In genomic region chr3:129016366-129016724, GRCh38 we compare ENCODE assay signal across 8 cellular contexts. TPM values are rescaled to one million over a fixed set of nuclear protein-coding genes. Genes with fewer than 3 reads are reported as not detected.
DNase-seq lines count a peak whose midpoint lies in the region; ATAC-seq and TF ChIP-seq lines count a peak whose summit lies in the region.

No MANE protein-coding gene starts in this region.

- 84 to 90% methylated on average over 5 to 6 of the region's 6 CpGs for WGBS in mesodermal cell (ENCODE audit: insufficient coverage in 2 of 2), 2 experiments

- H3K9me3 ChIP-seq in RWPE2 (ENCODE audit: severe bottlenecking) (no peaks in the 10 kb centered on the region), mesodermal cell (ENCODE audit: control insufficient read depth, low read length) (no peaks in the 10 kb centered on the region)

- no peak overlapping the region for H3K4me3 Mint-ChIP-seq in CD14-positive monocyte
- H3K4me3 Mint-ChIP-seq in IgD-negative memory B cell, result peak overlapping the region in 3 of 4 donors; percentile 67 to 89 (median 86)
- H3K4me3 Mint-ChIP-seq in activated naive CD4-positive, alpha-beta T cell treated with anti-CD3 and anti-CD28 coated beads, Interleukin-2, amount 50 U/mL, for 24 hours, result peak overlapping the region; percentile 85

- intact Hi-C loops in CD14-positive monocyte (cut with micrococcal nuclease), result no loop called here

- no peaks in the 10 kb centered on the region for H3K27me3 ChIP-seq in RWPE2 (ENCODE audit: insufficient read depth, poor library complexity, severe bottlenecking)

- H3K27ac Mint-ChIP-seq in CD14-positive monocyte, result peak overlapping the region in 1 of 7 donors; percentile 15
- H3K27ac Mint-ChIP-seq in IgD-negative memory B cell, result peak overlapping the region; percentile 89 to 99 (median 98)
- peak overlapping the region; percentile 97 for H3K27ac Mint-ChIP-seq in activated naive CD4-positive, alpha-beta T cell treated with anti-CD3 and anti-CD28 coated beads, Interleukin-2, amount 50 U/mL, for 24 hours

- H3K36me3 Mint-ChIP-seq in CD14-positive monocyte (peaks cover 0 to 2% of the 10 kb centered on the region in 2 donors), IgD-negative memory B cell (no peaks in the 10 kb centered on the region)
- H3K36me3 Mint-ChIP-seq in activated naive CD4-positive, alpha-beta T cell treated with anti-CD3 and anti-CD28 coated beads, Interleukin-2, amount 50 U/mL, for 24 hours, result no peaks in the 10 kb centered on the region

- H3K27ac ChIP-seq in RWPE2 (ENCODE audit: poor library complexity, severe bottlenecking), result no peak overlapping the region
- H3K27ac ChIP-seq in mesodermal cell (ENCODE audit: low read depth, low read length, severe bottlenecking), result peak overlapping the region; percentile 83

- DNase-seq in CD14-positive monocyte (ENCODE audit: low spot score) (no peak), RWPE2 (ENCODE audit: low spot score) (no peak), T1000 (lab: John Stamatoyannopoulos, UW) (no peak), GOT3 (lab: John Stamatoyannopoulos, UW) (no peak)

- peak; percentile 74 for ATAC-seq in RWPE2 (ENCODE audit: low read depth)
- no peak for ATAC-seq in HG03520 (IDR thresholded peaks at IDR 0.05; ENCODE audit: unreplicated experiment)

- TF ChIP-seq CTCF in CD14-positive monocyte (IDR thresholded peaks at IDR 0.05) (peak; percentile 20), RWPE2 (IDR thresholded peaks at IDR 0.05; ENCODE audit: poor library complexity, severe bottlenecking) (peak; percentile 29)

- H3K9me3 Mint-ChIP-seq in CD14-positive monocyte (no peaks in the 10 kb centered on the region), IgD-negative memory B cell (peaks cover 0 to 3% (median 0%) of the 10 kb centered on the region in 3 donors)
- H3K9me3 Mint-ChIP-seq in activated naive CD4-positive, alpha-beta T cell treated with anti-CD3 and anti-CD28 coated beads, Interleukin-2, amount 50 U/mL, for 24 hours, result no peaks in the 10 kb centered on the region

- H3K4me1 Mint-ChIP-seq in CD14-positive monocyte (peaks cover 20% of the 10 kb centered on the region), IgD-negative memory B cell (peaks cover 31 to 37% (median 33%) of the 10 kb centered on the region in 3 donors)
- H3K4me1 Mint-ChIP-seq in activated naive CD4-positive, alpha-beta T cell treated with anti-CD3 and anti-CD28 coated beads, Interleukin-2, amount 50 U/mL, for 24 hours, result peaks cover 54% of the 10 kb centered on the region

- H3K4me3 ChIP-seq in RWPE2 (ENCODE audit: severe bottlenecking), result no peak overlapping the region
- no peak overlapping the region for H3K4me3 ChIP-seq in mesodermal cell (ENCODE audit: extremely low read depth, insufficient read depth, low read length, poor library complexity, severe bottlenecking)

- H3K27me3 Mint-ChIP-seq in CD14-positive monocyte (ENCODE audit: low read depth in 3 of 3) (peaks cover 5 to 7% (median 6%) of the 10 kb centered on the region in 3 donors), IgD-negative memory B cell (no peaks in the 10 kb centered on the region)
- H3K27me3 Mint-ChIP-seq in activated naive CD4-positive, alpha-beta T cell treated with anti-CD3 and anti-CD28 coated beads, Interleukin-2, amount 50 U/mL, for 24 hours, result no peaks in the 10 kb centered on the region

- H3K4me1 ChIP-seq in RWPE2 (ENCODE audit: insufficient read depth, poor library complexity, severe bottlenecking) (no peaks in the 10 kb centered on the region), mesodermal cell (ENCODE audit: control insufficient read depth, insufficient read depth, low read length, poor library complexity, severe bottlenecking) (peaks cover 34% of the 10 kb centered on the region)

- H3K36me3 ChIP-seq in RWPE2 (ENCODE audit: low read depth) (no peaks in the 10 kb centered on the region), mesodermal cell (ENCODE audit: control insufficient read depth, insufficient read depth, low read length) (no peaks in the 10 kb centered on the region)

RNA-seq across cellular contexts. Expression of gene EFCC1, which starts 15.2 kb away (rescaled TPM):
- polyA plus RNA-seq in CD14-positive monocyte (under 1 TPM; 0.11 to 0.15 TPM), IgD-negative memory B cell (not detected)
- 1.2 TPM for polyA plus RNA-seq in mesodermal cell (2013, experiment 1 of 2)
- 0.61 TPM for polyA plus RNA-seq in mesodermal cell (2013, experiment 2 of 2)

RNA-seq across cellular contexts. Expression of gene CFAP92, which starts 22.5 kb away (rescaled TPM):
- polyA plus RNA-seq in CD14-positive monocyte, result under 1 TPM; 0.19 to 0.50 TPM
- not detected for polyA plus RNA-seq in IgD-negative memory B cell
- 1.4 TPM for polyA plus RNA-seq in mesodermal cell (2013, experiment 1 of 2)
- 1.6 TPM for polyA plus RNA-seq in mesodermal cell (2013, experiment 2 of 2)

RNA-seq across cellular contexts. Expression of gene GP9, which starts 44.2 kb away (rescaled TPM):
- polyA plus RNA-seq in CD14-positive monocyte (1 to 10 TPM in 1 of 2 donors, under 1 TPM in 1; 0.74 to 2.7 TPM), IgD-negative memory B cell (4.3 TPM)
- not detected for polyA plus RNA-seq in mesodermal cell (2013, experiment 1 of 2)
- not detected for polyA plus RNA-seq in mesodermal cell (2013, experiment 2 of 2)

Comparison
In these comparisons a context has a peak if more than half of its experiments do, and no peak if none do; other contexts are left out.
1. H3K4me3 Mint-ChIP-seq: peak in IgD-negative memory B cell (3 of 4) and activated naive CD4-positive, alpha-beta T cell treated with anti-CD3 and anti-CD28 coated beads, Interleukin-2, amount 50 U/mL, for 24 hours (single experiment); none in CD14-positive monocyte (0 of 2).